In genomic region chr10:36677170-36677768, GRCh38 we compare ENCODE assay signal across 16 cellular contexts.
DNase-seq lines count a peak whose midpoint lies in the region; ATAC-seq and TF ChIP-seq lines count a peak whose summit lies in the region.
"Had no signal": no experiment of that assay in that cellular context is flagged by ENCODE, and none has a peak within 500 bp of the region (broad histone marks: within the 10 kb centered on the region; RNA-seq: fewer than 3 reads in every experiment).

No MANE protein-coding gene starts in this region.

- DNase-seq in AG09309 (ENCODE audit: low read depth) (peak; percentile 44), RPMI7951 (ENCODE audit: low read depth) (peak; percentile 79), fibroblast of villous mesenchyme (ENCODE audit: low read depth) (peak; percentile 37), ureter (ENCODE audit: low spot score) (no peak), dermis blood vessel endothelial cell (no peak), NCI-H2227 (lab: John Stamatoyannopoulos, UW; ENCODE audit: unreplicated experiment) (no peak)
- DNase-seq: activated B cell treated with CpG ODN at 0.5 μM for 24 hours; activated CD8-positive, alpha-beta memory T cell treated with anti-CD3 and anti-CD28 coated beads, Interleukin-2, amount 10 ng/mL, durations not matched to agents 7 days and 5 days; cortex of kidney; heart right ventricle; NK-92 treated with Interleukin-12 subunit alpha and Interleukin-12 subunit beta, amount 100 ng/mL, for 24 hours had no signal

- no peaks in the 10 kb centered on the region for H3K4me1 Mint-ChIP-seq in stimulated activated memory B cell treated with anti-CD40 and anti-IgM and Interleukin-4, amounts not matched to agents 10 μg/mL and 1 μg/mL and 100 μg/mL, for 72 hours
- H3K4me1 Mint-ChIP-seq: activated B cell treated with CpG ODN at 0.5 μM for 24 hours; activated CD8-positive, alpha-beta memory T cell treated with anti-CD3 and anti-CD28 coated beads, Interleukin-2, amount 10 ng/mL, durations not matched to agents 7 days and 5 days had no signal

- H3K36me3 ChIP-seq in HEK293 (ENCODE audit: control insufficient read depth in 2 of 2, insufficient read depth in 1 of 2, low read length in 2 of 2): no peaks in the 10 kb centered on the region
- H3K36me3 ChIP-seq: heart right ventricle had no signal

- POLR2A ChIA-PET in HEK293 (lab: Yijun Ruan, JAX): no interaction called here

- no peak overlapping the region for H3K4me3 Mint-ChIP-seq in stimulated activated memory B cell treated with anti-CD40 and anti-IgM and Interleukin-4, amounts not matched to agents 10 μg/mL and 1 μg/mL and 100 μg/mL, for 72 hours
- H3K4me3 Mint-ChIP-seq: activated B cell treated with CpG ODN at 0.5 μM for 24 hours; activated CD8-positive, alpha-beta memory T cell treated with anti-CD3 and anti-CD28 coated beads, Interleukin-2, amount 10 ng/mL, durations not matched to agents 7 days and 5 days; nephron; T-helper 1 cell treated with Interleukin-12 subunit alpha and Interleukin-12 subunit beta and Interleukin-4 antibody, amounts not matched to agents 30 μg/mL and 1 μg/mL, for 36 hours had no signal

- no peaks in the 10 kb centered on the region for H3K9me3 ChIP-seq in HEK293 (ENCODE audit: control insufficient read depth, insufficient read depth, low read depth, low read length)
- H3K9me3 ChIP-seq: heart right ventricle had no signal

- H3K27ac ChIP-seq in HEK293 (ENCODE audit: extremely low read depth, low read depth, low read length): peak overlapping the region; percentile 19; the same call in 1 of the 2 replicates
- H3K27ac ChIP-seq: epithelial cell of prostate, heart right ventricle had no signal

- CTCF ChIA-PET in HEK293 (lab: Yijun Ruan, JAX): interaction anchor here (0.5 to 0.7 kb wide), 3 partner anchors 32 to 306 kb away, joined by 3 to 5 read pairs (median 4); no protein-coding TSS in a partner anchor

- H3K27me3 Mint-ChIP-seq in stimulated activated memory B cell treated with anti-CD40 and anti-IgM and Interleukin-4, amounts not matched to agents 10 μg/mL and 1 μg/mL and 100 μg/mL, for 72 hours: no peaks in the 10 kb centered on the region
- H3K27me3 Mint-ChIP-seq: activated B cell treated with CpG ODN at 0.5 μM for 24 hours; activated CD8-positive, alpha-beta memory T cell treated with anti-CD3 and anti-CD28 coated beads, Interleukin-2, amount 10 ng/mL, durations not matched to agents 7 days and 5 days had no signal

- H3K9me3 Mint-ChIP-seq in stimulated activated memory B cell treated with anti-CD40 and anti-IgM and Interleukin-4, amounts not matched to agents 10 μg/mL and 1 μg/mL and 100 μg/mL, for 72 hours: no peaks in the 10 kb centered on the region
- H3K9me3 Mint-ChIP-seq: activated B cell treated with CpG ODN at 0.5 μM for 24 hours, nephron had no signal

- no peak overlapping the region for H3K27ac Mint-ChIP-seq in stimulated activated memory B cell treated with anti-CD40 and anti-IgM and Interleukin-4, amounts not matched to agents 10 μg/mL and 1 μg/mL and 100 μg/mL, for 72 hours
- H3K27ac Mint-ChIP-seq: activated B cell treated with CpG ODN at 0.5 μM for 24 hours; activated CD8-positive, alpha-beta memory T cell treated with anti-CD3 and anti-CD28 coated beads, Interleukin-2, amount 10 ng/mL, durations not matched to agents 7 days and 5 days; nephron; T-helper 1 cell treated with Interleukin-12 subunit alpha and Interleukin-12 subunit beta and Interleukin-4 antibody, amounts not matched to agents 30 μg/mL and 1 μg/mL, for 36 hours had no signal

- no peak for ATAC-seq in stimulated activated memory B cell treated with anti-CD40 and anti-IgM and Interleukin-4, amounts not matched to agents 10 μg/mL and 1 μg/mL and 100 μg/mL, for 72 hours
- ATAC-seq: activated CD8-positive, alpha-beta memory T cell treated with anti-CD3 and anti-CD28 coated beads, Interleukin-2, amount 10 ng/mL, durations not matched to agents 7 days and 5 days had no signal

- H3K4me1 ChIP-seq in HEK293 (ENCODE audit: control insufficient read depth, insufficient read depth, low read length): peaks cover 22% of the 10 kb centered on the region

- no peaks in the 10 kb centered on the region for H3K36me3 Mint-ChIP-seq in stimulated activated memory B cell treated with anti-CD40 and anti-IgM and Interleukin-4, amounts not matched to agents 10 μg/mL and 1 μg/mL and 100 μg/mL, for 72 hours
- H3K36me3 Mint-ChIP-seq: activated CD8-positive, alpha-beta memory T cell treated with anti-CD3 and anti-CD28 coated beads, Interleukin-2, amount 10 ng/mL, durations not matched to agents 7 days and 5 days had no signal

- TF ChIP-seq CTCF in AG09309 (IDR thresholded peaks at IDR 0.05; ENCODE audit: control insufficient read depth, insufficient read depth, low read depth, low read length, missing control alignments) (no peak), HEK293 (tag by site-specific recombination; IDR thresholded peaks at IDR 0.05) (no peak), fibroblast of villous mesenchyme (IDR thresholded peaks at IDR 0.05; ENCODE audit: insufficient read depth, low read depth, low read length) (no peak)

- H3K4me3 ChIP-seq in AG09309 (ENCODE audit: control insufficient read depth, low read depth, low read length) (no peak overlapping the region), HEK293 (ENCODE audit: low read depth, low read length) (no peak overlapping the region), fibroblast of villous mesenchyme (ENCODE audit: low read depth, low read length) (no peak overlapping the region)
- H3K4me3 ChIP-seq: heart right ventricle had no signal

TF ChIP-seq in HEK293, 187 proteins besides CTCF, POLR2A, EP300 and RAD21 (continues in another document):
- peak; percentile 82; the same call in 1 of the 2 replicates for TF ChIP-seq ZNF561 (tag by site-specific recombination; IDR thresholded peaks at IDR 0.05; ENCODE audit: borderline replicate concordance)
- no peak for TF ChIP-seq ZNF19 (tag by site-specific recombination; IDR thresholded peaks at IDR 0.05; ENCODE audit: low read depth)
- no peak for TF ChIP-seq SP2 (tag by site-specific recombination; IDR thresholded peaks at IDR 0.05)
- TF ChIP-seq, protein P1, sequence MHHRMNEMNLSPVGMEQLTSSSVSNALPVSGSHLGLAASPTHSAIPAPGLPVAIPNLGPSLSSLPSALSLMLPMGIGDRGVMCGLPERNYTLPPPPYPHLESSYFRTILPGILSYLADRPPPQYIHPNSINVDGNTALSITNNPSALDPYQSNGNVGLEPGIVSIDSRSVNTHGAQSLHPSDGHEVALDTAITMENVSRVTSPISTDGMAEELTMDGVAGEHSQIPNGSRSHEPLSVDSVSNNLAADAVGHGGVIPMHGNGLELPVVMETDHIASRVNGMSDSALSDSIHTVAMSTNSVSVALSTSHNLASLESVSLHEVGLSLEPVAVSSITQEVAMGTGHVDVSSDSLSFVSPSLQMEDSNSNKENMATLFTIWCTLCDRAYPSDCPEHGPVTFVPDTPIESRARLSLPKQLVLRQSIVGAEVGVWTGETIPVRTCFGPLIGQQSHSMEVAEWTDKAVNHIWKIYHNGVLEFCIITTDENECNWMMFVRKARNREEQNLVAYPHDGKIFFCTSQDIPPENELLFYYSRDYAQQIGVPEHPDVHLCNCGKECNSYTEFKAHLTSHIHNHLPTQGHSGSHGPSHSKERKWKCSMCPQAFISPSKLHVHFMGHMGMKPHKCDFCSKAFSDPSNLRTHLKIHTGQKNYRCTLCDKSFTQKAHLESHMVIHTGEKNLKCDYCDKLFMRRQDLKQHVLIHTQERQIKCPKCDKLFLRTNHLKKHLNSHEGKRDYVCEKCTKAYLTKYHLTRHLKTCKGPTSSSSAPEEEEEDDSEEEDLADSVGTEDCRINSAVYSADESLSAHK (tag by site-specific recombination; IDR thresholded peaks at IDR 0.05): peak; percentile 100
- TF ChIP-seq ZNF664 (tag by site-specific recombination; IDR thresholded peaks at IDR 0.05): no peak
- 0 out of 2 replicates have a peak, but pooled peaks have one; percentile 9 for TF ChIP-seq SCRT2 (tag by site-specific recombination; IDR thresholded peaks at IDR 0.05)
- TF ChIP-seq OVOL3 (tag by site-specific recombination; IDR thresholded peaks at IDR 0.05): 0 out of 2 replicates have a peak, but pooled peaks have one; percentile 3
- no peak for TF ChIP-seq ZNF175 (tag by site-specific recombination; IDR thresholded peaks at IDR 0.05)
- no peak for TF ChIP-seq ZBTB21 (tag by site-specific recombination; IDR thresholded peaks at IDR 0.05)
- no peak for TF ChIP-seq ZNF792 (tag by site-specific recombination; IDR thresholded peaks at IDR 0.05)
- TF ChIP-seq EGR2 (tag by site-specific recombination; IDR thresholded peaks at IDR 0.05; ENCODE audit: low read depth): no peak
- TF ChIP-seq, protein P2, sequence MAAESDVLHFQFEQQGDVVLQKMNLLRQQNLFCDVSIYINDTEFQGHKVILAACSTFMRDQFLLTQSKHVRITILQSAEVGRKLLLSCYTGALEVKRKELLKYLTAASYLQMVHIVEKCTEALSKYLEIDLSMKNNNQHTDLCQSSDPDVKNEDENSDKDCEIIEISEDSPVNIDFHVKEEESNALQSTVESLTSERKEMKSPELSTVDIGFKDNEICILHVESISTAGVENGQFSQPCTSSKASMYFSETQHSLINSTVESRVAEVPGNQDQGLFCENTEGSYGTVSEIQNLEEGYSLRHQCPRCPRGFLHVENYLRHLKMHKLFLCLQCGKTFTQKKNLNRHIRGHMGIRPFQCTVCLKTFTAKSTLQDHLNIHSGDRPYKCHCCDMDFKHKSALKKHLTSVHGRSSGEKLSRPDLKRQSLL (tag by site-specific recombination; IDR thresholded peaks at IDR 0.05): 0 out of 2 replicates have a peak, but pooled peaks have one; percentile 60
- TF ChIP-seq WT1 (tag by site-specific recombination; IDR thresholded peaks at IDR 0.05): peak; percentile 80
- TF ChIP-seq ZNF341 (tag by site-specific recombination; IDR thresholded peaks at IDR 0.05; ENCODE audit: low read depth): peak; percentile 94
- TF ChIP-seq TCF7L2 (IDR thresholded peaks at IDR 0.05; ENCODE audit: borderline replicate concordance, low read depth, low read length): no peak
- TF ChIP-seq, protein P3, sequence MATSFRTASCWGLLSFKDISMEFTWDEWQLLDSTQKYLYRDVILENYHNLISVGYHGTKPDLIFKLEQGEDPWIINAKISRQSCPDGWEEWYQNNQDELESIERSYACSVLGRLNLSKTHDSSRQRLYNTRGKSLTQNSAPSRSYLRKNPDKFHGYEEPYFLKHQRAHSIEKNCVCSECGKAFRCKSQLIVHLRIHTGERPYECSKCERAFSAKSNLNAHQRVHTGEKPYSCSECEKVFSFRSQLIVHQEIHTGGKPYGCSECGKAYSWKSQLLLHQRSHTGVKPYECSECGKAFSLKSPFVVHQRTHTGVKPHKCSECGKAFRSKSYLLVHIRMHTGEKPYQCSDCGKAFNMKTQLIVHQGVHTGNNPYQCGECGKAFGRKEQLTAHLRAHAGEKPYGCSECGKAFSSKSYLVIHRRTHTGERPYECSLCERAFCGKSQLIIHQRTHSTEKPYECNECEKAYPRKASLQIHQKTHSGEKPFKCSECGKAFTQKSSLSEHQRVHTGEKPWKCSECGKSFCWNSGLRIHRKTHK (tag by site-specific recombination; IDR thresholded peaks at IDR 0.05): no peak
- peak; percentile 67; the same call in 1 of the 2 replicates for TF ChIP-seq FEZF1 (tag by site-specific recombination; IDR thresholded peaks at IDR 0.05)

Comparison
In these comparisons a context has a peak if more than half of its experiments do, and no peak if none do; other contexts are left out.
1. DNase-seq: peak in AG09309 (single experiment), RPMI7951 (single experiment) and fibroblast of villous mesenchyme (single experiment); none in ureter (single experiment), dermis blood vessel endothelial cell (single experiment) and NCI-H2227 (single experiment).